8 cellular contexts compared by ENCODE assay signal in genomic region chr11:63937713-63938480, GRCh38. TPM values are rescaled to one million over a fixed set of nuclear protein-coding genes. Genes with fewer than 3 reads are reported as not detected.
DNase-seq lines count a peak whose midpoint lies in the region; ATAC-seq and TF ChIP-seq lines count a peak whose summit lies in the region.

No MANE protein-coding gene starts in this region.

- DNase-seq in NCI-H82 (lab: John Stamatoyannopoulos, UW) (peak; percentile 51), NCI-H82 treated with DMSO at 0.1 percent for 48 hours (lab: John Stamatoyannopoulos, UW; ENCODE audit: unreplicated experiment) (no peak), NCI-H2196 treated with DMSO at 0.1 percent for 48 hours (lab: John Stamatoyannopoulos, UW; ENCODE audit: unreplicated experiment) (peak; percentile 37), mesothelial cell of epicardium (ENCODE audit: low spot score in 2 of 2, unreplicated experiment in 2 of 2) (no peak), epidermal melanocyte (ENCODE audit: insufficient read length, low spot score) (no peak), UCSD-AML1 (lab: John Stamatoyannopoulos, UW; ENCODE audit: unreplicated experiment) (no peak)
- no peak for DNase-seq in central memory CD8-positive, alpha-beta T cell (ENCODE audit: low spot score in 2 of 2)

- peak overlapping the region; percentile 57 for H3K4me3 ChIP-seq in HEK293 (ENCODE audit: low read depth, low read length)

- peaks cover 18% of the 10 kb centered on the region for H3K4me1 Mint-ChIP-seq in central memory CD8-positive, alpha-beta T cell
- peaks cover 22% of the 10 kb centered on the region for H3K4me1 Mint-ChIP-seq in mesothelial cell of epicardium

- CTCF ChIA-PET in HEK293 (lab: Yijun Ruan, JAX): interaction anchor here (0.7 to 1.3 kb wide), 7 partner anchors 24 to 102 kb away, joined by 3 to 5 read pairs (median 3); no protein-coding TSS in a partner anchor

- peak overlapping the region; percentile 80 for H3K4me3 Mint-ChIP-seq in central memory CD8-positive, alpha-beta T cell
- H3K4me3 Mint-ChIP-seq in mesothelial cell of epicardium: peak overlapping the region; percentile 84

- no peaks in the 10 kb centered on the region for H3K9me3 ChIP-seq in HEK293 (ENCODE audit: control insufficient read depth, insufficient read depth, low read depth, low read length)

- TF ChIP-seq CTCF in HEK293 (tag by site-specific recombination; IDR thresholded peaks at IDR 0.05) (no peak), mesothelial cell of epicardium (IDR thresholded peaks at IDR 0.05; ENCODE audit: unreplicated experiment) (no peak)

- no peaks in the 10 kb centered on the region for H3K4me1 ChIP-seq in HEK293 (ENCODE audit: control insufficient read depth, insufficient read depth, low read length)

- ATAC-seq in central memory CD8-positive, alpha-beta T cell (replicated peaks; ENCODE audit: extremely low read depth, poor library complexity, severe bottlenecking): peak; percentile 21

- peak overlapping the region; percentile 82 for H3K27ac Mint-ChIP-seq in central memory CD8-positive, alpha-beta T cell (ENCODE audit: low read depth)
- peak overlapping the region; percentile 96 for H3K27ac Mint-ChIP-seq in mesothelial cell of epicardium

- peaks cover 0 to 20% of the 10 kb centered on the region in 2 experiments; a peak in 1 of 3 replicates for H3K36me3 ChIP-seq in HEK293 (ENCODE audit: control insufficient read depth in 2 of 2, insufficient read depth in 1 of 2, low read length in 2 of 2)

- H3K27me3 Mint-ChIP-seq in central memory CD8-positive, alpha-beta T cell: no peaks in the 10 kb centered on the region
- H3K27me3 Mint-ChIP-seq in mesothelial cell of epicardium (ENCODE audit: low read depth): no peaks in the 10 kb centered on the region

- POLR2A ChIA-PET in HEK293 (lab: Yijun Ruan, JAX): interaction anchor here (1.9 kb wide), 1 partner anchor 18 kb away, joined by 9 read pairs; no protein-coding TSS in a partner anchor

- H3K9me3 Mint-ChIP-seq in central memory CD8-positive, alpha-beta T cell: no peaks in the 10 kb centered on the region
- no peaks in the 10 kb centered on the region for H3K9me3 Mint-ChIP-seq in mesothelial cell of epicardium

- H3K27ac ChIP-seq in HEK293 (ENCODE audit: extremely low read depth, low read depth, low read length): peak overlapping the region; percentile 57; the same call in 1 of the 2 replicates

- peaks cover 13% of the 10 kb centered on the region for H3K36me3 Mint-ChIP-seq in central memory CD8-positive, alpha-beta T cell (ENCODE audit: insufficient read depth)
- H3K36me3 Mint-ChIP-seq in mesothelial cell of epicardium: no peaks in the 10 kb centered on the region

TF ChIP-seq in HEK293, 187 proteins besides CTCF, POLR2A, EP300 and RAD21 (continues in another document):
- TF ChIP-seq ZNF18 (tag by site-specific recombination; IDR thresholded peaks at IDR 0.05) (peak; percentile 41; the same call in 1 of the 2 replicates), ZNF302 (tag by site-specific recombination; IDR thresholded peaks at IDR 0.05; ENCODE audit: low read depth) (no peak), IKZF3 (tag by site-specific recombination; IDR thresholded peaks at IDR 0.05) (no peak), ZNF280D (tag by site-specific recombination; IDR thresholded peaks at IDR 0.05) (no peak), ZNF629 (tag by site-specific recombination; IDR thresholded peaks at IDR 0.05) (no peak), ZNF704 (tag by site-specific recombination; IDR thresholded peaks at IDR 0.05) (no peak), PATZ1 (tag by site-specific recombination; IDR thresholded peaks at IDR 0.05) (no peak), PRDM6 (tag by site-specific recombination; IDR thresholded peaks at IDR 0.05) (no peak), PRDM1 (tag by site-specific recombination; IDR thresholded peaks at IDR 0.05) (peak; percentile 79), INSM2 (tag by site-specific recombination; IDR thresholded peaks at IDR 0.05) (no peak)

RNA-seq across cellular contexts. Expression of gene NAA40, which starts 0.9 kb away (rescaled TPM):
- total RNA-seq in mesothelial cell of epicardium: 50.7 to 53.7 TPM (median 51.4 TPM) in 3 replicates

RNA-seq across cellular contexts. Expression of gene RCOR2, which starts 20.9 kb away (rescaled TPM):
- 28.6 to 33.7 TPM (median 30.6 TPM) in 3 replicates for total RNA-seq in mesothelial cell of epicardium

RNA-seq across cellular contexts. Expression of gene COX8A, which starts 36.5 kb away (rescaled TPM):
- total RNA-seq in mesothelial cell of epicardium: 169 to 178 TPM (median 177 TPM) in 3 replicates

RNA-seq across cellular contexts. Expression of gene OTUB1, which starts 48.3 kb away (rescaled TPM):
- 98.0 to 99.7 TPM (median 98.7 TPM) in 3 replicates for total RNA-seq in mesothelial cell of epicardium

Comparison
In these comparisons a context has a peak if more than half of its experiments do, and no peak if none do; other contexts are left out.
1. DNase-seq: peak in NCI-H82 (single experiment) and NCI-H2196 treated with DMSO at 0.1 percent for 48 hours (single experiment); none in NCI-H82 treated with DMSO at 0.1 percent for 48 hours (single experiment), central memory CD8-positive, alpha-beta T cell (0 of 2), mesothelial cell of epicardium (0 of 2), epidermal melanocyte (single experiment) and UCSD-AML1 (single experiment).